8 cellular contexts compared by ENCODE assay signal in the genomic region with DNA sequence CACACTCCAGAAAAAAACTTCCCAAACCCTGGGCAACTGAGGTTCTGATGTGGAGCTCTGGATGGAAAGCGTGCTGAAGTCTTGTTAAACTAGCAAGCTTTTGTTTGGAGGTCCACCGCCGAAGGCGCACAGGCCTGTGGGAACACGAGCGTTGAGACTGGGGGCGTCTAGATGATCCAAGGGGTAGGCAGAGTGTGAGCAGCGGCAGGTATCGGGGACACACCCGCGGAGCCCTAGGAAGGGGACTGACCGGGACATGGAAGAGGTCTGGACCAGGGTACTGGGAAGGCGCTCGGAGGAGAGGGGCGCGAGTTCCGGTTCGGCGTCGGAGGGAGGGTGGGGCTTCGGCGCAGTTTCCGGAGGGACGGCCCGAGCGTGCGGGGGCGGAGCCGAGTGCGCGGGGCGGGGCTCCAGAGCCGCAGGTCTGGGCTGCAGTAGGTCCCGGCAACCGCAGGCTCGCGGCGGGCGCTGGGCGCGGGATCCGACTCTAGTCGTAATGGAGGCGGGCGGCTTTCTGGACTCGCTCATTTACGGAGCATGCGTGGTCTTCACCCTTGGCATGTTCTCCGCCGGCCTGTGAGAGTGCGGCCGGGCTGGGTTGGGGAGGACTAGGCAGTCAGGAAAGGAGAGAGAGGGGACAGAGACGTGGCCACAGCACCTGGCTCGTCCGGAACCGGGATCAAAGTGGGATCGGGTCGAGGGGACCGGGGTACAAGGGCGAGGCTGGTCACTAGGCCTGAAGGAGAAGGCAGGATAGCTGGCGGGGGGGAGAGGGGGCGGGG. TPM values are rescaled to one million over a fixed set of nuclear protein-coding genes. Genes with fewer than 3 reads are reported as not detected.
DNase-seq lines count a peak whose midpoint lies in the region; ATAC-seq and TF ChIP-seq lines count a peak whose summit lies in the region.

A gene with protein sequence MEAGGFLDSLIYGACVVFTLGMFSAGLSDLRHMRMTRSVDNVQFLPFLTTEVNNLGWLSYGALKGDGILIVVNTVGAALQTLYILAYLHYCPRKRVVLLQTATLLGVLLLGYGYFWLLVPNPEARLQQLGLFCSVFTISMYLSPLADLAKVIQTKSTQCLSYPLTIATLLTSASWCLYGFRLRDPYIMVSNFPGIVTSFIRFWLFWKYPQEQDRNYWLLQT (plus strand): TSS at position 437 of the 782 bp plus-strand sequence. CDS start 60 bp downstream, at position 497.

- dilution Hi-C loops in mammary epithelial cell (cut with HindIII; ENCODE audit: low sequenced_read_pairs), result loop anchor here (5.0 kb wide), 1 partner anchor 73 kb away; a partner anchor contains a TSS

- peaks cover 17% of the 10 kb centered on the region for H3K36me3 ChIP-seq in mammary epithelial cell (ENCODE audit: insufficient read depth, low read length)

- no peaks in the 10 kb centered on the region for H4K20me1 ChIP-seq in mammary epithelial cell (ENCODE audit: insufficient read depth, low read length)

- in situ Hi-C loops in GM18951 (cut with MboI; ENCODE audit: low sequenced_read_pairs, unreplicated experiment) (no loop called here), mammary epithelial cell (cut with MboI; ENCODE audit: low sequenced_read_pairs in 2 of 2) (loop anchor here in 1 of 2 donors (5.0 kb wide), 1 partner anchor 43 kb away; no protein-coding TSS in a partner anchor)

- POLR2A ChIA-PET in AG04450 (lab: Yijun Ruan, JAX), result interaction anchor here (0.6 to 1.3 kb wide), 5 partner anchors 20 to 1363 kb away, joined by 3 to 7 read pairs (median 3); a partner anchor contains a TSS

- peaks cover 50% of the 10 kb centered on the region for H3K79me2 ChIP-seq in mammary epithelial cell (ENCODE audit: insufficient read depth, low read length)

- peaks cover 0 to 3% (median 3%) of the 10 kb centered on the region in 3 donors for H3K36me3 Mint-ChIP-seq in immature natural killer cell

- TF ChIP-seq CTCF in AG04450 (IDR thresholded peaks at IDR 0.05; ENCODE audit: low read depth, low read length) (peak; percentile 15; the same call in 1 of the 2 replicates), WI38 (IDR thresholded peaks at IDR 0.05; ENCODE audit: low read depth, low read length) (no peak), mammary epithelial cell (conservative IDR thresholded peaks at IDR 0.05 in 1 of 2, IDR thresholded peaks at IDR 0.05 in 1 of 2; ENCODE audit: extremely low read depth in 1 of 2, insufficient read depth in 1 of 2, low read depth in 1 of 2, low read length in 2 of 2) (peak in 1 of 2 donors; percentile 24)

- H3K4me3 ChIP-seq in AG04450 (ENCODE audit: low read depth, low read length) (peak within 1 kb of the TSS; percentile 94), WI38 (ENCODE audit: low read depth, low read length) (peak within 1 kb of the TSS; percentile 64), mammary epithelial cell (replicated peaks in 1 of 3; ENCODE audit: insufficient read depth in 1 of 3, low read depth in 2 of 3, low read length in 3 of 3) (peak within 1 kb of the TSS; percentile 64 to 80 (median 70))

- CTCF ChIA-PET in AG04450 (lab: Charles Lee) (interaction anchor here (1.0 to 2.6 kb wide), 6 partner anchors 29 to 50 kb away, joined by 4 to 10 read pairs (median 6); a partner anchor contains a TSS), mammary epithelial cell (lab: Charles Lee; ENCODE audit: low non-redundant PET) (interaction anchor here (0.7 kb wide), 1 partner anchor 51 kb away, joined by 4 read pairs; no protein-coding TSS in a partner anchor)

- H3K27ac ChIP-seq in AG04450 (ENCODE audit: low read depth, low read length) (peak within 1 kb of the TSS; percentile 100), mammary epithelial cell (ENCODE audit: insufficient read depth, low read depth, low read length) (peak within 1 kb of the TSS; percentile 98)

- H3K4me2 ChIP-seq in mammary epithelial cell (ENCODE audit: insufficient read depth, low read depth, low read length), result peak within 1 kb of the TSS; percentile 97

- peak within 1 kb of the TSS; percentile 96 to 99 (median 99) for H3K27ac Mint-ChIP-seq in immature natural killer cell

- peak; percentile 66 for ATAC-seq in HG03196 (IDR thresholded peaks at IDR 0.05; ENCODE audit: unreplicated experiment)

- H2AFZ ChIP-seq in mammary epithelial cell (ENCODE audit: low read depth, low read length), result peak within 1 kb of the TSS; percentile 47

- no peaks in the 10 kb centered on the region for H3K9me3 Mint-ChIP-seq in immature natural killer cell

- H3K4me1 ChIP-seq in mammary epithelial cell (ENCODE audit: insufficient read depth, low read length), result peaks cover 43% of the 10 kb centered on the region

- H3K27me3 ChIP-seq in AG04450 (ENCODE audit: control insufficient read depth, insufficient read depth, low read length) (no peaks in the 10 kb centered on the region), mammary epithelial cell (ENCODE audit: insufficient read depth, low read length) (no peaks in the 10 kb centered on the region)

- intact Hi-C loops in mammary epithelial cell (cut with micrococcal nuclease), result loop anchor here (1.0 kb wide), 4 partner anchors 8 to 160 kb away; a partner anchor contains a TSS

- DNase-seq in AG04450 (ENCODE audit: low read depth, low spot score) (peak; percentile 79), NCI-H226 (peak; percentile 94), mammary epithelial cell (peak; percentile 91), immature natural killer cell (peak; percentile 93 to 94 (median 94)), smooth muscle cell of the brain vasculature (ENCODE audit: low read depth, low spot score) (peak; percentile 73)

- H3K27me3 Mint-ChIP-seq in immature natural killer cell (ENCODE audit: low read depth in 3 of 3), result peaks cover 8 to 22% (median 11%) of the 10 kb centered on the region in 3 donors

- no TSS peak for BruUV-seq in mammary epithelial cell (replicated peaks; lab: Mats Ljungman, UMichigan)

- 0% methylated on average over 11 of the region's 62 CpGs for whole genome bisulfite sequencing in mammary epithelial cell (ENCODE audit: low coverage, missing lambda C conversion rate)

- H3K4me3 Mint-ChIP-seq in immature natural killer cell, result peak within 1 kb of the TSS; percentile 95 to 99 (median 98)

- peak; percentile 94 for TF ChIP-seq POLR2A in GM18951 (IDR thresholded peaks at IDR 0.05; ENCODE audit: extremely low read depth, insufficient read depth, insufficient read length)

- peaks cover 51 to 57% of the 10 kb centered on the region in 2 donors for H3K4me1 Mint-ChIP-seq in immature natural killer cell

- no peaks in the 10 kb centered on the region for H3K9me3 ChIP-seq in AG04450 (ENCODE audit: control insufficient read depth, insufficient read depth, low read length)
- H3K9me3 ChIP-seq in mammary epithelial cell (replicated peaks; ENCODE audit: insufficient read depth, low read length), result no peaks in the 10 kb centered on the region

- H3K9ac ChIP-seq in mammary epithelial cell (ENCODE audit: insufficient read depth, low read length), result peak within 1 kb of the TSS; percentile 89

RNA-seq across cellular contexts. Expression of the gene that starts here (rescaled TPM):
- polyA plus RNA-seq in AG04450 (2011; rRNA removed) (29.5 and 31.4 TPM in 2 replicates), mammary epithelial cell (54.8 TPM), immature natural killer cell (100 to 1,000 TPM in 1 of 3 donors, 10 to 100 TPM in 2; 59.5 to 120 (median 93.0) TPM)
- 20.4 and 22.3 TPM in 2 replicates for polyA minus RNA-seq in AG04450 (2011; rRNA and poly(A)+ RNA removed)
- 10 to 100 TPM; 31.3 to 40.2 TPM for total RNA-seq in mammary epithelial cell
- polyA minus RNA-seq in mammary epithelial cell, result 47.1 TPM

Comparison
In these comparisons a context has a peak if more than half of its experiments do, and no peak if none do; other contexts are left out.
1. Peak in every context shown above with its lines: DNase-seq, ATAC-seq, H3K4me3 ChIP-seq and H3K27ac ChIP-seq.